In the genomic region with DNA sequence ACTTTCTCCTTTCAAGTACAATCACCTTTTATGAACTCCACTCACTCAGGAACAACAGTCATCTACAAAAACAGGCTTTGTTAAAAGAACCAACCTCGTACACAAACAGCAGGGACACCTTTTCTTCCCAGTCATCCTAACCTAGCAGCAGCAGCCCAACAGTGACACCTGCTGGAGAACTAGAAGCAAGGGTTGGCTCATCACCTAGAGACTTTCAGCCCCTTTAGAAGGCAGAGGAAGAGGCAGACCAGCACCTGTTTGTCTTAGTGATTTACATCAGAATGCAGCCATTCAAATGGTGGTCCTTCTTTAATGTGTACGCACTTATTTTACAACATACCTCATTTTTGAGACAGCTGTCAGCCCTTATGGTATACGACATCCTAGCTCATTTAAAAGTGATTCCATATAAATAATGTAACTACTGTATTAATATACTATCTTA, we compare ENCODE assay signal across 8 cellular contexts. TPM values are rescaled to one million over a fixed set of nuclear protein-coding genes. Genes with fewer than 3 reads are reported as not detected.
DNase-seq lines count a peak whose midpoint lies in the region; FAIRE-seq and TF ChIP-seq lines count a peak whose summit lies in the region.

No MANE protein-coding gene starts in this region.

- peak; percentile 96 for TF ChIP-seq CTCF in 22Rv1 (IDR thresholded peaks at IDR 0.05)
- TF ChIP-seq CTCF in GM13977 (IDR thresholded peaks at IDR 0.05; ENCODE audit: extremely low read depth, insufficient read depth, missing control alignments): peak; percentile 88
- TF ChIP-seq CTCF in osteoblast (IDR thresholded peaks at IDR 0.05; ENCODE audit: extremely low read depth, low read depth, low read length): peak; percentile 98

- DNase-seq in GM13977 (ENCODE audit: low spot score): peak; percentile 71
- DNase-seq in MV-4-11 (lab: John Stamatoyannopoulos, UW): peak; percentile 48
- DNase-seq in SIG-M5 (lab: John Stamatoyannopoulos, UW): peak; percentile 10
- DNase-seq in activated effector memory CD4-positive, alpha-beta T cell treated with anti-CD3 and anti-CD28 coated beads, Interleukin-2, amount 50 U/mL, for 16 hours: peak; percentile 82
- DNase-seq in frontal cortex (ENCODE audit: low spot score in 2 of 2): peak; percentile 28 to 60
- peak; percentile 73 for DNase-seq in osteoblast (ENCODE audit: insufficient read length, low spot score, missing footprints)
- DNase-seq in urothelium cell line (ENCODE audit: low spot score): peak; percentile 78

- H3K27ac ChIP-seq in 22Rv1 (no peak overlapping the region), osteoblast (ENCODE audit: low read depth, low read length) (no peak overlapping the region)

- in situ Hi-C loops in GM13977 (cut with MboI; ENCODE audit: low pct_unique_long_range_greater_than_20kb, low sequenced_read_pairs, unreplicated experiment): loop anchor here (10.0 kb wide), 1 partner anchor 143 kb away; the partner anchor contains the start of gene CHRM4

- H2AFZ ChIP-seq in osteoblast (ENCODE audit: low read length): no peak overlapping the region

- no peaks in the 10 kb centered on the region for H3K4me1 ChIP-seq in osteoblast (ENCODE audit: insufficient read depth, low read length)

- H4K20me1 ChIP-seq in osteoblast (ENCODE audit: insufficient read depth, low read length): peaks cover 54% of the 10 kb centered on the region

- no peak for FAIRE-seq in frontal cortex (lab: Jason Lieb, UNC)
- FAIRE-seq in urothelium cell line (lab: Jason Lieb, UNC): peak; percentile 56

- H3K4me2 ChIP-seq in osteoblast (ENCODE audit: insufficient read depth, low read length): no peak overlapping the region

- H3K79me2 ChIP-seq in osteoblast (ENCODE audit: insufficient read depth, low read length): peaks cover 61% of the 10 kb centered on the region

- H3K36me3 ChIP-seq in osteoblast (ENCODE audit: insufficient read depth, low read length): peaks cover 15% of the 10 kb centered on the region

- H3K27me3 ChIP-seq in osteoblast (ENCODE audit: insufficient read depth, low read length): no peaks in the 10 kb centered on the region

- no peaks in the 10 kb centered on the region for H3K9me3 ChIP-seq in osteoblast (ENCODE audit: low read depth, low read length)

- H3K4me3 ChIP-seq in osteoblast (ENCODE audit: insufficient read depth, low read length): no peak overlapping the region

RNA-seq across cellular contexts. Expression of gene AMBRA1, which starts 56.0 kb away (rescaled TPM):
- total RNA-seq in frontal cortex (25.3 TPM), osteoblast (29.7 and 30.4 TPM in 2 replicates)

Comparison
In these comparisons a context has a peak if more than half of its experiments do, and no peak if none do; other contexts are left out.
1. DNase-seq: peak in every context shown above with its lines; median percentile 82 in activated effector memory CD4-positive, alpha-beta T cell treated with anti-CD3 and anti-CD28 coated beads, Interleukin-2, amount 50 U/mL, for 16 hours; 78 in urothelium cell line; 73 in osteoblast; 71 in GM13977; 48 in MV-4-11; 44 in frontal cortex; 10 in SIG-M5.